In genomic region chr2:19649785-19650380, GRCh38 we compare ENCODE assay signal across 14 cellular contexts.
DNase-seq lines count a peak whose midpoint lies in the region; ATAC-seq and TF ChIP-seq lines count a peak whose summit lies in the region.
"Had no signal": no experiment of that assay in that cellular context is flagged by ENCODE, and none has a peak within 500 bp of the region (broad histone marks: within the 10 kb centered on the region; RNA-seq: fewer than 3 reads in every experiment).

No MANE protein-coding gene starts in this region.

- CTCF ChIA-PET in RWPE1 (lab: Yijun Ruan, JAX), result interaction anchor here (0.5 to 0.7 kb wide), 2 partner anchors 17 to 73 kb away, joined by 3 to 4 read pairs; no protein-coding TSS in a partner anchor

- H3K4me2 ChIP-seq in fibroblast of lung (ENCODE audit: extremely low read depth, insufficient read depth, low read length) (peak overlapping the region; percentile 20), osteoblast (ENCODE audit: insufficient read depth, low read length) (peak overlapping the region; percentile 37)
- H3K4me2 ChIP-seq: GM23338 had no signal

- intact Hi-C loops in CD14-positive monocyte (cut with micrococcal nuclease), result no loop called here

- no peak for ATAC-seq in GM19397 (IDR thresholded peaks at IDR 0.05; ENCODE audit: unreplicated experiment)
- ATAC-seq in stimulated activated memory B cell treated with anti-CD40 and anti-IgM and Interleukin-4, amounts not matched to agents 10 μg/mL and 1 μg/mL and 100 μg/mL, for 72 hours, result no peak
- ATAC-seq: GM23338; naive thymus-derived CD4-positive, alpha-beta T cell; Panc1 had no signal

- no peak overlapping the region for H2AFZ ChIP-seq in fibroblast of lung (ENCODE audit: low read length)
- H2AFZ ChIP-seq in osteoblast (ENCODE audit: low read length), result no peak overlapping the region
- H2AFZ ChIP-seq: GM23338 had no signal

- H3K79me2 ChIP-seq in fibroblast of lung (ENCODE audit: control insufficient read depth, insufficient read depth, low read length) (no peaks in the 10 kb centered on the region), osteoblast (ENCODE audit: insufficient read depth, low read length) (no peaks in the 10 kb centered on the region)

- POLR2A ChIA-PET in RWPE1 (lab: Yijun Ruan, JAX; ENCODE audit: low non-redundant PET), result interaction anchor here (0.6 kb wide), 1 partner anchor 10 kb away, joined by 3 read pairs; no protein-coding TSS in a partner anchor

- H3K36me3 ChIP-seq in fibroblast of lung (ENCODE audit: control insufficient read depth, insufficient read depth, low read length) (no peaks in the 10 kb centered on the region), osteoblast (ENCODE audit: insufficient read depth, low read length) (no peaks in the 10 kb centered on the region)

- H3K9ac ChIP-seq in fibroblast of lung (ENCODE audit: insufficient read depth, low read length), result no peak overlapping the region

- peaks cover 0 to 5% (median 0%) of the 10 kb centered on the region in 3 donors for H3K27me3 Mint-ChIP-seq in CD14-positive monocyte (ENCODE audit: low read depth in 3 of 3)
- no peaks in the 10 kb centered on the region for H3K27me3 Mint-ChIP-seq in stimulated activated memory B cell treated with anti-CD40 and anti-IgM and Interleukin-4, amounts not matched to agents 10 μg/mL and 1 μg/mL and 100 μg/mL, for 72 hours
- H3K27me3 Mint-ChIP-seq: activated CD4-positive, alpha-beta T cell treated with anti-CD3 and anti-CD28 coated beads, Interleukin-2, amount 10 ng/mL, durations not matched to agents 7 days and 5 days; activated naive CD8-positive, alpha-beta T cell had no signal

- TF ChIP-seq CTCF in RWPE1 (conservative IDR thresholded peaks at IDR 0.05; ENCODE audit: low read depth) (no peak), fibroblast of lung (conservative IDR thresholded peaks at IDR 0.05 in 1 of 2, IDR thresholded peaks at IDR 0.05 in 1 of 2; ENCODE audit: low read depth in 1 of 2, low read length in 2 of 2) (no peak), osteoblast (IDR thresholded peaks at IDR 0.05; ENCODE audit: extremely low read depth, low read depth, low read length) (no peak), CD14-positive monocyte (IDR thresholded peaks at IDR 0.05) (no peak)

- H3K4me3 Mint-ChIP-seq in CD14-positive monocyte, result no peak overlapping the region
- no peak overlapping the region for H3K4me3 Mint-ChIP-seq in stimulated activated memory B cell treated with anti-CD40 and anti-IgM and Interleukin-4, amounts not matched to agents 10 μg/mL and 1 μg/mL and 100 μg/mL, for 72 hours
- H3K4me3 Mint-ChIP-seq: activated CD4-positive, alpha-beta T cell treated with anti-CD3 and anti-CD28 coated beads, Interleukin-2, amount 10 ng/mL, durations not matched to agents 7 days and 5 days; activated naive CD8-positive, alpha-beta T cell; GM23338; naive thymus-derived CD4-positive, alpha-beta T cell had no signal

- H3K9me3 Mint-ChIP-seq in CD14-positive monocyte, result peaks cover 0 to 7% (median 2%) of the 10 kb centered on the region in 7 donors
- no peaks in the 10 kb centered on the region for H3K9me3 Mint-ChIP-seq in stimulated activated memory B cell treated with anti-CD40 and anti-IgM and Interleukin-4, amounts not matched to agents 10 μg/mL and 1 μg/mL and 100 μg/mL, for 72 hours
- H3K9me3 Mint-ChIP-seq: activated CD4-positive, alpha-beta T cell treated with anti-CD3 and anti-CD28 coated beads, Interleukin-2, amount 10 ng/mL, durations not matched to agents 7 days and 5 days; GM23338 had no signal

- H3K27me3 ChIP-seq in fibroblast of lung (ENCODE audit: control insufficient read depth, insufficient read depth, low read length) (no peaks in the 10 kb centered on the region), osteoblast (ENCODE audit: insufficient read depth, low read length) (no peaks in the 10 kb centered on the region)

- H3K4me3 ChIP-seq in fibroblast of lung (replicated peaks in 1 of 4; ENCODE audit: control extremely low read depth in 1 of 4, insufficient read depth in 1 of 4, low read depth in 3 of 4, low read length in 4 of 4) (no peak overlapping the region), osteoblast (ENCODE audit: insufficient read depth, low read length) (no peak overlapping the region)
- H3K4me3 ChIP-seq: GM23338 had no signal

- H3K4me1 Mint-ChIP-seq in CD14-positive monocyte, result no peaks in the 10 kb centered on the region
- H3K4me1 Mint-ChIP-seq in stimulated activated memory B cell treated with anti-CD40 and anti-IgM and Interleukin-4, amounts not matched to agents 10 μg/mL and 1 μg/mL and 100 μg/mL, for 72 hours, result no peaks in the 10 kb centered on the region
- H3K4me1 Mint-ChIP-seq: activated CD4-positive, alpha-beta T cell treated with anti-CD3 and anti-CD28 coated beads, Interleukin-2, amount 10 ng/mL, durations not matched to agents 7 days and 5 days; naive thymus-derived CD4-positive, alpha-beta T cell had no signal

- H3K4me1 ChIP-seq in fibroblast of lung (ENCODE audit: control insufficient read depth, extremely low read depth, insufficient read depth, low read length) (peaks cover 17% of the 10 kb centered on the region), osteoblast (ENCODE audit: insufficient read depth, low read length) (peaks cover 36% of the 10 kb centered on the region)

- H3K27ac ChIP-seq in RWPE1, result peak overlapping the region; percentile 85
- H3K27ac ChIP-seq in fibroblast of lung (ENCODE audit: insufficient read depth, low read length), result peak overlapping the region; percentile 80
- H3K27ac ChIP-seq in osteoblast (ENCODE audit: low read depth, low read length), result peak overlapping the region; percentile 58

- peak; percentile 91 for DNase-seq in Daoy (ENCODE audit: low read depth)
- DNase-seq in RWPE1 (ENCODE audit: low spot score), result peak; percentile 98
- peak; percentile 99 to 100 for DNase-seq in fibroblast of lung (ENCODE audit: low read depth in 2 of 2)
- peak; percentile 93 for DNase-seq in osteoblast (ENCODE audit: insufficient read length, low spot score, missing footprints)
- no peak for DNase-seq in CD14-positive monocyte (ENCODE audit: low spot score)
- DNase-seq in stimulated activated CD4-positive, alpha-beta T cell treated with anti-CD3 and anti-CD28 coated beads, Interleukin-4, amount 100 ng/mL, for 1 hour, result no peak
- DNase-seq: activated CD4-positive, alpha-beta T cell treated with anti-CD3 and anti-CD28 coated beads, Interleukin-2, amount 10 ng/mL, durations not matched to agents 7 days and 5 days; naive thymus-derived CD4-positive, alpha-beta T cell; NCI-H2029 treated with DMSO at 0.1 percent for 48 hours had no signal

- no peaks in the 10 kb centered on the region for H3K9me3 ChIP-seq in fibroblast of lung (ENCODE audit: control insufficient read depth, insufficient read depth, low read depth, low read length)
- H3K9me3 ChIP-seq in osteoblast (ENCODE audit: low read depth, low read length), result no peaks in the 10 kb centered on the region

- H4K20me1 ChIP-seq in fibroblast of lung (ENCODE audit: control insufficient read depth, extremely low read depth, insufficient read depth, low read length) (no peaks in the 10 kb centered on the region), osteoblast (ENCODE audit: insufficient read depth, low read length) (no peaks in the 10 kb centered on the region)

- H3K27ac Mint-ChIP-seq in CD14-positive monocyte, result no peak overlapping the region
- H3K27ac Mint-ChIP-seq in stimulated activated memory B cell treated with anti-CD40 and anti-IgM and Interleukin-4, amounts not matched to agents 10 μg/mL and 1 μg/mL and 100 μg/mL, for 72 hours, result no peak overlapping the region
- H3K27ac Mint-ChIP-seq: activated CD4-positive, alpha-beta T cell treated with anti-CD3 and anti-CD28 coated beads, Interleukin-2, amount 10 ng/mL, durations not matched to agents 7 days and 5 days; activated naive CD8-positive, alpha-beta T cell; GM23338; naive thymus-derived CD4-positive, alpha-beta T cell had no signal

- H3K36me3 Mint-ChIP-seq in CD14-positive monocyte, result no peaks in the 10 kb centered on the region
- no peaks in the 10 kb centered on the region for H3K36me3 Mint-ChIP-seq in stimulated activated memory B cell treated with anti-CD40 and anti-IgM and Interleukin-4, amounts not matched to agents 10 μg/mL and 1 μg/mL and 100 μg/mL, for 72 hours
- H3K36me3 Mint-ChIP-seq: activated naive CD8-positive, alpha-beta T cell; naive thymus-derived CD4-positive, alpha-beta T cell had no signal

Comparison
In these comparisons a context has a peak if more than half of its experiments do, and no peak if none do; other contexts are left out.
1. DNase-seq: peak in Daoy (single experiment), RWPE1 (single experiment), fibroblast of lung (2 of 2) and osteoblast (single experiment); none in CD14-positive monocyte (single experiment) and stimulated activated CD4-positive, alpha-beta T cell treated with anti-CD3 and anti-CD28 coated beads, Interleukin-4, amount 100 ng/mL, for 1 hour (single experiment).
2. Peak in every context shown above with its lines, with median percentiles within 50 percentile points of each other: H3K27ac ChIP-seq.